Comparison of ENCODE assay signal across 28 cellular contexts in genomic region chr10:34709637-34710390, GRCh38.
A peak's percentile ranks its signal among the peaks of the same experiment; 100 is the strongest.
DNase-seq lines count a peak whose midpoint lies in the region; ATAC-seq and TF ChIP-seq lines count a peak whose summit lies in the region.
"Had no signal": no experiment of that assay in that cellular context is flagged by ENCODE, and none has a peak within 500 bp of the region (broad histone marks: within the 10 kb centered on the region; RNA-seq: fewer than 3 reads in every experiment).

No MANE protein-coding gene starts in this region.

- BruUV-seq in MCF 10A (replicated peaks; lab: Mats Ljungman, UMichigan) (no TSS peak), OCI-LY7 (replicated peaks; lab: Mats Ljungman, UMichigan) (no TSS peak)

- no peaks in the 10 kb centered on the region for H3K9me2 ChIP-seq in OCI-LY7 (ENCODE audit: insufficient read depth, low read length)

- H3K9me3 ChIP-seq in heart right ventricle (no peaks in the 10 kb centered on the region), right atrium auricular region (no peaks in the 10 kb centered on the region), left lung (no peaks in the 10 kb centered on the region), suprapubic skin (no peaks in the 10 kb centered on the region), OCI-LY7 (ENCODE audit: low read length) (no peaks in the 10 kb centered on the region)
- H3K9me3 ChIP-seq: gastrocnemius medialis, psoas muscle had no signal

- H3K36me3 Mint-ChIP-seq in MCF 10A (ENCODE audit: insufficient read depth, unreplicated experiment), result no peaks in the 10 kb centered on the region
- H3K36me3 Mint-ChIP-seq in naive thymus-derived CD8-positive, alpha-beta T cell, result no peaks in the 10 kb centered on the region
- H3K36me3 Mint-ChIP-seq: activated CD4-positive, alpha-beta memory T cell treated with anti-CD3 and anti-CD28 coated beads for 36 hours; activated naive CD4-positive, alpha-beta T cell treated with anti-CD3 and anti-CD28 coated beads, Interleukin-2, amount 50 U/mL, for 72 hours; CD8-positive, alpha-beta memory T cell had no signal

- TF ChIP-seq POLR2A in suprapubic skin (IDR thresholded peaks at IDR 0.05), result no peak

- H4K20me1 ChIP-seq in OCI-LY7 (ENCODE audit: insufficient read depth, low read length), result no peaks in the 10 kb centered on the region

- peaks cover 3 to 78% (median 51%) of the 10 kb centered on the region in 9 donors for H3K4me1 ChIP-seq in heart right ventricle
- peaks cover 0 to 65% of the 10 kb centered on the region in 2 donors for H3K4me1 ChIP-seq in right atrium auricular region
- peaks cover 25 to 54% of the 10 kb centered on the region in 2 donors for H3K4me1 ChIP-seq in left lung
- H3K4me1 ChIP-seq in suprapubic skin, result peaks cover 33% of the 10 kb centered on the region
- H3K4me1 ChIP-seq in OCI-LY7 (ENCODE audit: insufficient read depth, low read length, poor library complexity, severe bottlenecking), result no peaks in the 10 kb centered on the region

- peaks cover 34% of the 10 kb centered on the region for H3K4me1 Mint-ChIP-seq in MCF 10A (ENCODE audit: insufficient read depth, unreplicated experiment)
- H3K4me1 Mint-ChIP-seq in naive thymus-derived CD8-positive, alpha-beta T cell, result peaks cover 0 to 7% (median 4%) of the 10 kb centered on the region in 4 donors
- H3K4me1 Mint-ChIP-seq: activated B cell treated with CpG ODN at 0.5 μM for 24 hours, B cell had no signal

- H3K4me3 ChIP-seq in heart right ventricle, result no peak overlapping the region
- no peak overlapping the region for H3K4me3 ChIP-seq in right atrium auricular region
- no peak overlapping the region for H3K4me3 ChIP-seq in left lung
- H3K4me3 ChIP-seq in suprapubic skin, result no peak overlapping the region
- H3K4me3 ChIP-seq in OCI-LY7 (ENCODE audit: low read depth, low read length, poor library complexity, severe bottlenecking), result no peak overlapping the region
- H3K4me3 ChIP-seq: gastrocnemius medialis, psoas muscle had no signal

- CTCF ChIA-PET in MCF 10A (lab: Yijun Ruan, JAX), result interaction anchor here (0.9 kb wide), 1 partner anchor 13 kb away, joined by 3 read pairs; no protein-coding TSS in a partner anchor
- CTCF ChIA-PET in OCI-LY7 (lab: Charles Lee; ENCODE audit: unreplicated experiment), result no interaction called here

- WGBS in heart right ventricle, 2 donors, result 72 to 85% methylated on average over 8 of the region's 8 CpGs
- WGBS in suprapubic skin, result 73% methylated on average over 8 of the region's 8 CpGs

- TF ChIP-seq CTCF in heart right ventricle (IDR thresholded peaks at IDR 0.05), result no peak
- no peak for TF ChIP-seq CTCF in right atrium auricular region (IDR thresholded peaks at IDR 0.05)
- TF ChIP-seq CTCF in MCF 10A (IDR thresholded peaks at IDR 0.05; ENCODE audit: unreplicated experiment), result no peak
- TF ChIP-seq CTCF in left lung (IDR thresholded peaks at IDR 0.05), result no peak
- no peak for TF ChIP-seq CTCF in suprapubic skin (IDR thresholded peaks at IDR 0.05)
- TF ChIP-seq CTCF in OCI-LY7 (conservative IDR thresholded peaks at IDR 0.05; ENCODE audit: low read length), result no peak

- DNase-seq in heart right ventricle, result peak in 1 of 2 donors; percentile 30
- no peak for DNase-seq in right atrium auricular region (ENCODE audit: low spot score)
- DNase-seq in MCF 10A (ENCODE audit: unreplicated experiment), result no peak
- DNase-seq in left lung, result no peak
- DNase-seq in suprapubic skin (ENCODE audit: low spot score in 2 of 2), result no peak
- no peak for DNase-seq in naive thymus-derived CD8-positive, alpha-beta T cell
- DNase-seq in OCI-LY7 (ENCODE audit: low spot score), result no peak
- DNase-seq: activated B cell treated with CpG ODN at 0.5 μM for 24 hours; activated CD4-positive, alpha-beta memory T cell treated with anti-CD3 and anti-CD28 coated beads for 36 hours; activated CD8-positive, alpha-beta memory T cell treated with anti-CD3 and anti-CD28 coated beads, Interleukin-2, amount 50 U/mL, for 48 hours; aorta; CD8-positive, alpha-beta memory T cell; DMS153; hypothalamus; Karpas-422; NCI-H1694 treated with DMSO at 0.1 percent for 48 hours; NCI-H2171 treated with DMSO at 0.1 percent for 48 hours; NCI-H526 treated with DMSO at 0.1 percent for 48 hours; RPMI8226; substantia nigra; T1000 had no signal

- no peak overlapping the region for H2AFZ ChIP-seq in OCI-LY7 (ENCODE audit: low read length)

- no peaks in the 10 kb centered on the region for H3K27me3 ChIP-seq in heart right ventricle
- H3K27me3 ChIP-seq in right atrium auricular region, result no peaks in the 10 kb centered on the region
- no peaks in the 10 kb centered on the region for H3K27me3 ChIP-seq in left lung
- H3K27me3 ChIP-seq in suprapubic skin, result no peaks in the 10 kb centered on the region
- H3K27me3 ChIP-seq: gastrocnemius medialis had no signal

- H3K27ac Mint-ChIP-seq in MCF 10A (ENCODE audit: low read depth, unreplicated experiment), result peak overlapping the region; percentile 3
- no peak overlapping the region for H3K27ac Mint-ChIP-seq in naive thymus-derived CD8-positive, alpha-beta T cell
- H3K27ac Mint-ChIP-seq: activated B cell treated with CpG ODN at 0.5 μM for 24 hours; activated CD4-positive, alpha-beta memory T cell treated with anti-CD3 and anti-CD28 coated beads for 36 hours; activated naive CD4-positive, alpha-beta T cell treated with anti-CD3 and anti-CD28 coated beads, Interleukin-2, amount 50 U/mL, for 72 hours; activated T-helper 2 cell treated with anti-CD3 and anti-CD28 coated beads, Interferon-gamma antibody, Interleukin-2, Interleukin-4, amounts not matched to agents 10 μg/mL and 5 μg/mL and 100 μg/mL, durations not matched to agents 14 hours and 24 hours and 36 hours; B cell; CD8-positive, alpha-beta memory T cell had no signal

- no peak for TF ChIP-seq EP300 in suprapubic skin (IDR thresholded peaks at IDR 0.05)

- H3K27ac ChIP-seq in heart right ventricle (peak overlapping the region in 7 of 10 donors; percentile 40 to 73 (median 60)), right atrium auricular region (peak overlapping the region in 1 of 2 donors; percentile 50), left lung (peak overlapping the region; percentile 21 to 34), suprapubic skin (peak overlapping the region; percentile 26), OCI-LY7 (ENCODE audit: low read depth, low read length, poor library complexity, severe bottlenecking) (no peak overlapping the region)
- H3K27ac ChIP-seq: psoas muscle had no signal

- H3K9me3 Mint-ChIP-seq in MCF 10A (ENCODE audit: unreplicated experiment), result no peaks in the 10 kb centered on the region
- H3K9me3 Mint-ChIP-seq in naive thymus-derived CD8-positive, alpha-beta T cell, result no peaks in the 10 kb centered on the region
- H3K9me3 Mint-ChIP-seq: activated B cell treated with CpG ODN at 0.5 μM for 24 hours; activated CD4-positive, alpha-beta memory T cell treated with anti-CD3 and anti-CD28 coated beads for 36 hours; activated naive CD4-positive, alpha-beta T cell treated with anti-CD3 and anti-CD28 coated beads, Interleukin-2, amount 50 U/mL, for 72 hours; activated T-helper 2 cell treated with anti-CD3 and anti-CD28 coated beads, Interferon-gamma antibody, Interleukin-2, Interleukin-4, amounts not matched to agents 10 μg/mL and 5 μg/mL and 100 μg/mL, durations not matched to agents 14 hours and 24 hours and 36 hours; CD8-positive, alpha-beta memory T cell; central memory CD8-positive, alpha-beta T cell had no signal

- H3K4me2 ChIP-seq in OCI-LY7 (ENCODE audit: low read length), result no peak overlapping the region

- no peaks in the 10 kb centered on the region for H3K27me3 Mint-ChIP-seq in MCF 10A (ENCODE audit: insufficient read depth, unreplicated experiment)
- peaks cover 0 to 3% (median 0%) of the 10 kb centered on the region in 5 donors for H3K27me3 Mint-ChIP-seq in naive thymus-derived CD8-positive, alpha-beta T cell
- H3K27me3 Mint-ChIP-seq: activated B cell treated with CpG ODN at 0.5 μM for 24 hours; B cell; central memory CD8-positive, alpha-beta T cell had no signal

- no peak overlapping the region for H3K4me3 Mint-ChIP-seq in MCF 10A (ENCODE audit: unreplicated experiment)
- no peak overlapping the region for H3K4me3 Mint-ChIP-seq in naive thymus-derived CD8-positive, alpha-beta T cell
- H3K4me3 Mint-ChIP-seq: activated B cell treated with CpG ODN at 0.5 μM for 24 hours; activated CD4-positive, alpha-beta memory T cell treated with anti-CD3 and anti-CD28 coated beads for 36 hours; B cell; CD8-positive, alpha-beta memory T cell; central memory CD8-positive, alpha-beta T cell had no signal

- intact Hi-C loops in heart right ventricle (cut with DNase I) (no loop called here), MCF 10A (cut with micrococcal nuclease) (no loop called here), left lung (cut with DNase I) (no loop called here), OCI-LY7 (cut with micrococcal nuclease; ENCODE audit: unreplicated experiment) (no loop called here)

- H3K79me2 ChIP-seq in OCI-LY7 (ENCODE audit: insufficient read depth, low read depth, low read length), result no peaks in the 10 kb centered on the region

- POLR2A ChIA-PET in MCF 10A (lab: Yijun Ruan, JAX), result interaction anchor here (1.1 to 3.0 kb wide), 6 partner anchors 9 to 308 kb away, joined by 3 to 21 read pairs (median 5); no protein-coding TSS in a partner anchor
- POLR2A ChIA-PET in naive thymus-derived CD8-positive, alpha-beta T cell (lab: Charles Lee), result no interaction called here
- POLR2A ChIA-PET in OCI-LY7 (lab: Charles Lee), result interaction anchor here (1.0 kb wide), 1 partner anchor 32 kb away, joined by 3 read pairs; no protein-coding TSS in a partner anchor

- ATAC-seq in heart right ventricle (peak in 4 of 8 donors; percentile 29 to 51 (median 41)), left lung (no peak), HG02798 (IDR thresholded peaks at IDR 0.05; ENCODE audit: poor library complexity, unreplicated experiment) (no peak)
- no peak for ATAC-seq in naive thymus-derived CD8-positive, alpha-beta T cell
- ATAC-seq: activated naive CD4-positive, alpha-beta T cell treated with anti-CD3 and anti-CD28 coated beads, Interleukin-2, amount 50 U/mL, for 72 hours had no signal

- no peaks in the 10 kb centered on the region for H3K36me3 ChIP-seq in heart right ventricle
- H3K36me3 ChIP-seq in right atrium auricular region, result no peaks in the 10 kb centered on the region
- no peaks in the 10 kb centered on the region for H3K36me3 ChIP-seq in left lung
- no peaks in the 10 kb centered on the region for H3K36me3 ChIP-seq in suprapubic skin
- H3K36me3 ChIP-seq in OCI-LY7 (ENCODE audit: insufficient read depth, low read length), result no peaks in the 10 kb centered on the region
- H3K36me3 ChIP-seq: gastrocnemius medialis had no signal
